35 cellular contexts compared by ENCODE assay signal in the genomic region with DNA sequence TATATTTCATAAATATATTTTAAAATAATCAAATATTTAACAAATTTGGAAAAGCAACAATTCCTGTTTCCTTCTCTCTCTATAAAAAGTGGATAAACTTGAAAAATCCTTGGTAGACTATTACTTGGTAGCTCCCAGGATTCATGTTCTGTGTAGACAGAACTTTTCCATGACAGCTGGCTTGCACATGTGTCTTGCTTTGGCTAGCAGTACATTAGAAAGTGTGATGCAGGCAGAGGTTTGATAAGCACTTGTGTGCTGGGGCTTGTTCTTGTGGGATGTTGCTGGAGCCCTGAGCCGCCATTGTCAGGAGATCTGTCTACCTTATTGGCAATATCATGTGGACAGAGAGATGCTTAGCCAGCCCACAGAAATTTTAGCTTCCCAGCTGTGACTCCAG.
"Had no signal": no experiment of that assay in that cellular context is flagged by ENCODE, and none has a peak within 500 bp of the region (broad histone marks: within the 10 kb centered on the region; RNA-seq: fewer than 3 reads in every experiment).

No MANE protein-coding gene starts in this region.

- H3K4me3 ChIP-seq: body of pancreas, breast epithelium, Peyer's patch had no signal

- H3K9ac ChIP-seq: KMS-11 had no signal

- ATAC-seq: activated CD4-positive, alpha-beta T cell treated with anti-CD3 and anti-CD28 coated beads for 36 hours; activated CD4-positive, CD25-positive, alpha-beta regulatory T cell treated with anti-CD3 and anti-CD28 coated beads, Interleukin-2, amount 50 U/mL, for 24 hours; activated CD8-positive, alpha-beta T cell treated with anti-CD3 and anti-CD28 coated beads, Interleukin-2, amount 10 ng/mL, durations not matched to agents 7 days and 5 days; body of pancreas; PC-3 had no signal

- H3K9me3 ChIP-seq: body of pancreas, breast epithelium, Peyer's patch had no signal

- H3K27ac Mint-ChIP-seq: activated CD4-positive, alpha-beta T cell treated with anti-CD3 and anti-CD28 coated beads for 36 hours; activated CD4-positive, alpha-beta T cell treated with anti-CD3 and anti-CD28 coated beads, Interleukin-2, amount 10 ng/mL, durations not matched to agents 7 days and 5 days; activated CD8-positive, alpha-beta T cell treated with anti-CD3 and anti-CD28 coated beads, Interleukin-2, amount 10 ng/mL, durations not matched to agents 7 days and 5 days; activated naive CD4-positive, alpha-beta T cell treated with anti-CD3 and anti-CD28 coated beads, Interleukin-2, amount 50 U/mL, for 24 hours; activated naive CD8-positive, alpha-beta T cell treated with anti-CD3 and anti-CD28 coated beads, Interleukin-2, amount 10 ng/mL, durations not matched to agents 7 days and 5 days; activated T-cell treated with anti-CD3 and anti-CD28 coated beads, Interleukin-2, amount 50 U/mL, for 24 hours; activated T-helper 2 cell treated with anti-CD3 and anti-CD28 coated beads, Interferon-gamma antibody, Interleukin-2, Interleukin-4, amounts not matched to agents 10 μg/mL and 5 μg/mL and 100 μg/mL, durations not matched to agents 14 hours and 24 hours and 36 hours; T-helper 1 cell treated with Interleukin-12 subunit alpha and Interleukin-12 subunit beta and Interleukin-4 antibody, amounts not matched to agents 30 μg/mL and 1 μg/mL, for 36 hours; T-helper 2 cell treated with Interferon-gamma antibody and Interleukin-4, amounts not matched to agents 5 μg/mL and 100 μg/mL, for 36 hours had no signal

- H3K27me3 Mint-ChIP-seq: activated CD4-positive, alpha-beta T cell treated with anti-CD3 and anti-CD28 coated beads for 36 hours; activated CD4-positive, alpha-beta T cell treated with anti-CD3 and anti-CD28 coated beads, Interleukin-2, amount 10 ng/mL, durations not matched to agents 7 days and 5 days; activated naive CD4-positive, alpha-beta T cell treated with anti-CD3 and anti-CD28 coated beads, Interleukin-2, amount 50 U/mL, for 24 hours; activated naive CD8-positive, alpha-beta T cell treated with anti-CD3 and anti-CD28 coated beads, Interleukin-2, amount 10 ng/mL, durations not matched to agents 7 days and 5 days; activated T-cell treated with anti-CD3 and anti-CD28 coated beads, Interleukin-2, amount 50 U/mL, for 24 hours had no signal

- H3K27me3 ChIP-seq: body of pancreas, breast epithelium, Peyer's patch had no signal

- H3K4me1 Mint-ChIP-seq: activated CD4-positive, alpha-beta T cell treated with anti-CD3 and anti-CD28 coated beads for 36 hours; activated CD4-positive, alpha-beta T cell treated with anti-CD3 and anti-CD28 coated beads, Interleukin-2, amount 10 ng/mL, durations not matched to agents 7 days and 5 days; activated naive CD4-positive, alpha-beta T cell treated with anti-CD3 and anti-CD28 coated beads, Interleukin-2, amount 50 U/mL, for 24 hours; activated naive CD8-positive, alpha-beta T cell treated with anti-CD3 and anti-CD28 coated beads, Interleukin-2, amount 10 ng/mL, durations not matched to agents 7 days and 5 days had no signal

- H3K9me3 Mint-ChIP-seq: activated CD4-positive, alpha-beta T cell treated with anti-CD3 and anti-CD28 coated beads, Interleukin-2, amount 10 ng/mL, durations not matched to agents 7 days and 5 days; activated naive CD4-positive, alpha-beta T cell treated with anti-CD3 and anti-CD28 coated beads, Interleukin-2, amount 50 U/mL, for 24 hours; activated naive CD8-positive, alpha-beta T cell treated with anti-CD3 and anti-CD28 coated beads, Interleukin-2, amount 10 ng/mL, durations not matched to agents 7 days and 5 days; activated T-cell treated with anti-CD3 and anti-CD28 coated beads, Interleukin-2, amount 50 U/mL, for 24 hours; activated T-helper 2 cell treated with anti-CD3 and anti-CD28 coated beads, Interferon-gamma antibody, Interleukin-2, Interleukin-4, amounts not matched to agents 10 μg/mL and 5 μg/mL and 100 μg/mL, durations not matched to agents 14 hours and 24 hours and 36 hours; T-helper 1 cell treated with Interleukin-12 subunit alpha and Interleukin-12 subunit beta and Interleukin-4 antibody, amounts not matched to agents 30 μg/mL and 1 μg/mL, for 36 hours; T-helper 2 cell treated with Interferon-gamma antibody and Interleukin-4, amounts not matched to agents 5 μg/mL and 100 μg/mL, for 36 hours had no signal

- FAIRE-seq: astrocyte, TTC549 had no signal

- DNase-seq: activated CD4-positive, alpha-beta T cell treated with anti-CD3 and anti-CD28 coated beads for 36 hours; activated CD4-positive, alpha-beta T cell treated with anti-CD3 and anti-CD28 coated beads, Interleukin-2, amount 10 ng/mL, durations not matched to agents 7 days and 5 days; activated CD4-positive, alpha-beta T cell treated with anti-CD3 and anti-CD28 coated beads, Interleukin-2, amount 50 U/mL, for 48 hours; activated CD8-positive, alpha-beta T cell treated with anti-CD3 and anti-CD28 coated beads, Interleukin-2, amount 10 ng/mL, durations not matched to agents 7 days and 5 days; activated gamma-delta T cell; activated naive CD4-positive, alpha-beta T cell treated with Interleukin-2 at 50 U/mL for 16 hours; activated naive CD8-positive, alpha-beta T cell treated with anti-CD3 and anti-CD28 coated beads, Interleukin-2, amount 10 ng/mL, durations not matched to agents 7 days and 5 days; activated T-cell treated with anti-CD3 and anti-CD28 coated beads, Interleukin-2, amount 50 U/mL, for 24 hours; amygdala; body of pancreas; MM.1S; MV-4-11; NCI-H1092; NCI-H1417; NCI-H146; NCI-H187; NCI-H2029 treated with DMSO at 0.1 percent for 48 hours; NCI-H2171 treated with DMSO at 0.1 percent for 48 hours; NCI-H2227 treated with DMSO at 0.1 percent for 48 hours; NCI-H446; NCI-H510A treated with DMSO at 0.1 percent for 48 hours; NCI-H526 treated with DMSO at 0.1 percent for 48 hours; NK-92 treated with Interleukin-12 subunit alpha and Interleukin-12 subunit beta, amount 100 ng/mL, for 24 hours; PC-3; Peyer's patch; RPMI8226 had no signal

- H3K27ac ChIP-seq: body of pancreas, breast epithelium, KMS-11, Peyer's patch had no signal

- H3K4me2 ChIP-seq: KMS-11 had no signal

- H3K36me3 ChIP-seq: breast epithelium, Peyer's patch had no signal

- H3K4me1 ChIP-seq: breast epithelium, Peyer's patch had no signal

- H3K4me3 Mint-ChIP-seq: activated CD4-positive, alpha-beta T cell treated with anti-CD3 and anti-CD28 coated beads for 36 hours; activated CD4-positive, alpha-beta T cell treated with anti-CD3 and anti-CD28 coated beads, Interleukin-2, amount 10 ng/mL, durations not matched to agents 7 days and 5 days; activated CD8-positive, alpha-beta T cell treated with anti-CD3 and anti-CD28 coated beads, Interleukin-2, amount 10 ng/mL, durations not matched to agents 7 days and 5 days; activated naive CD4-positive, alpha-beta T cell treated with anti-CD3 and anti-CD28 coated beads, Interleukin-2, amount 50 U/mL, for 24 hours; activated naive CD8-positive, alpha-beta T cell treated with anti-CD3 and anti-CD28 coated beads, Interleukin-2, amount 10 ng/mL, durations not matched to agents 7 days and 5 days; activated T-cell treated with anti-CD3 and anti-CD28 coated beads, Interleukin-2, amount 50 U/mL, for 24 hours; T-helper 1 cell treated with Interleukin-12 subunit alpha and Interleukin-12 subunit beta and Interleukin-4 antibody, amounts not matched to agents 30 μg/mL and 1 μg/mL, for 36 hours; T-helper 2 cell treated with Interferon-gamma antibody and Interleukin-4, amounts not matched to agents 5 μg/mL and 100 μg/mL, for 36 hours had no signal
